Comparison of ENCODE assay signal across 8 cellular contexts in genomic region chr10:86960003-86960862, GRCh38. TPM values are rescaled to one million over a fixed set of nuclear protein-coding genes. Genes with fewer than 3 reads are reported as not detected.
DNase-seq lines count a peak whose midpoint lies in the region; ATAC-seq lines count a peak whose summit lies in the region.

No MANE protein-coding gene starts in this region.

- H2AK5ac ChIP-seq in mesendoderm (ENCODE audit: low read length) = peak overlapping the region; percentile 100

- H3K36me3 ChIP-seq in CD8-positive, alpha-beta memory T cell (ENCODE audit: insufficient read depth, low read length) = no peaks in the 10 kb centered on the region
- H3K36me3 ChIP-seq in SJSA1 (no peaks in the 10 kb centered on the region), mesendoderm (ENCODE audit: control insufficient read depth, insufficient read depth, low read length) (no peaks in the 10 kb centered on the region)

- no peaks in the 10 kb centered on the region for H3K4me1 ChIP-seq in CD8-positive, alpha-beta memory T cell (ENCODE audit: insufficient read depth, low read length)
- peaks cover 27% of the 10 kb centered on the region for H3K4me1 ChIP-seq in SJSA1 (replicated peaks)
- H3K4me1 ChIP-seq in mesendoderm (ENCODE audit: control insufficient read depth, low read depth, low read length) = peaks cover 22% of the 10 kb centered on the region

- no peak overlapping the region for H4K8ac ChIP-seq in mesendoderm (ENCODE audit: low read depth, low read length)

- no peak overlapping the region for H4K5ac ChIP-seq in mesendoderm (ENCODE audit: low read length)

- peak in 3 of 5 donors; percentile 22 to 47 (median 42) for DNase-seq in CD8-positive, alpha-beta memory T cell
- DNase-seq in SJSA1 (ENCODE audit: low read depth in 1 of 2, low spot score in 2 of 2) (peak; percentile 57 to 69), dermis microvascular lymphatic vessel endothelial cell (ENCODE audit: low read depth in 2 of 2) (peak; percentile 59 to 89), mesendoderm (peak; percentile 87), NCI-H2196 (lab: John Stamatoyannopoulos, UW; ENCODE audit: unreplicated experiment) (no peak), DMS153 (lab: John Stamatoyannopoulos, UW) (no peak)

- H2BK120ac ChIP-seq in mesendoderm (ENCODE audit: low read depth, low read length) = peak overlapping the region; percentile 1

- ATAC-seq in GM18873 (IDR thresholded peaks at IDR 0.05; ENCODE audit: low FRiP score, unreplicated experiment) = peak; percentile 63
- ATAC-seq in HG03175 (IDR thresholded peaks at IDR 0.05; ENCODE audit: unreplicated experiment) = peak; percentile 69

- H3K9me3 ChIP-seq in CD8-positive, alpha-beta memory T cell (ENCODE audit: low read length) = no peaks in the 10 kb centered on the region
- H3K9me3 ChIP-seq in SJSA1 (replicated peaks) = no peaks in the 10 kb centered on the region

- peaks cover 0 to 3% (median 2%) of the 10 kb centered on the region in 3 donors for H3K4me1 Mint-ChIP-seq in CD8-positive, alpha-beta memory T cell

- no peak overlapping the region for H3K4me3 Mint-ChIP-seq in CD8-positive, alpha-beta memory T cell

- peak overlapping the region in 2 of 8 donors; percentile 50 to 75 for H3K27ac Mint-ChIP-seq in CD8-positive, alpha-beta memory T cell

- peak overlapping the region; percentile 4 for H3K18ac ChIP-seq in mesendoderm (ENCODE audit: low read length)

- no peaks in the 10 kb centered on the region for H3K36me3 Mint-ChIP-seq in CD8-positive, alpha-beta memory T cell

- no peak overlapping the region for H3K4ac ChIP-seq in mesendoderm (ENCODE audit: low read depth, low read length)

- no peaks in the 10 kb centered on the region for H3K79me1 ChIP-seq in mesendoderm (ENCODE audit: low read length)

- H3K27ac ChIP-seq in CD8-positive, alpha-beta memory T cell (ENCODE audit: low read depth, low read length) = peak overlapping the region; percentile 9
- peak overlapping the region; percentile 46; the same call in 1 of the 2 replicates for H3K27ac ChIP-seq in SJSA1
- no peak overlapping the region for H3K27ac ChIP-seq in mesendoderm (ENCODE audit: low read depth, low read length)

- H3K27me3 ChIP-seq in CD8-positive, alpha-beta memory T cell (ENCODE audit: insufficient read depth, low read length, poor library complexity, severe bottlenecking) = no peaks in the 10 kb centered on the region
- H3K27me3 ChIP-seq in SJSA1 (replicated peaks) (no peaks in the 10 kb centered on the region), mesendoderm (ENCODE audit: insufficient read depth, low read length, poor library complexity) (no peaks in the 10 kb centered on the region)

- no peaks in the 10 kb centered on the region for H3K79me2 ChIP-seq in mesendoderm (ENCODE audit: control insufficient read depth, insufficient read depth, low read length)

- H3K4me2 ChIP-seq in mesendoderm (ENCODE audit: low read length) = no peak overlapping the region

- H3K23ac ChIP-seq in mesendoderm (ENCODE audit: low read length) = peak overlapping the region; percentile 34

- peak overlapping the region; percentile 42 for H3K9ac ChIP-seq in mesendoderm (ENCODE audit: low read length)

- no peak overlapping the region for H2BK15ac ChIP-seq in mesendoderm (replicated peaks; ENCODE audit: low read depth)

- no peak overlapping the region for H3K4me3 ChIP-seq in CD8-positive, alpha-beta memory T cell (ENCODE audit: low read length)
- H3K4me3 ChIP-seq in SJSA1 (no peak overlapping the region), mesendoderm (ENCODE audit: low read length) (no peak overlapping the region)

- H3K9me3 Mint-ChIP-seq in CD8-positive, alpha-beta memory T cell = no peaks in the 10 kb centered on the region

- POLR2A ChIA-PET in CD8-positive, alpha-beta memory T cell (lab: Charles Lee) = interaction anchor here (1.4 kb wide), 1 partner anchor 11 kb away, joined by 3 read pairs; no protein-coding TSS in a partner anchor

- peak overlapping the region; percentile 84 for H3K56ac ChIP-seq in mesendoderm (ENCODE audit: low read length)

- H2BK5ac ChIP-seq in mesendoderm (ENCODE audit: low read length) = peak overlapping the region; percentile 78

- H3K27me3 Mint-ChIP-seq in CD8-positive, alpha-beta memory T cell = peaks cover 0 to 2% of the 10 kb centered on the region in 2 donors

- CTCF ChIA-PET in CD8-positive, alpha-beta memory T cell (lab: Charles Lee) = interaction anchor here (1.1 to 1.2 kb wide), 2 partner anchors 8 to 21 kb away, joined by 3 to 7 read pairs; partner anchors contain the start of gene ADIRF

- WGBS in mesendoderm (ENCODE audit: extremely low coverage, insufficient coverage, low lambda C conversion rate) = no CpG with 5 or more reads among the region's 37 CpGs

RNA-seq across cellular contexts. Expression of gene SNCG, which starts 1.8 kb away (rescaled TPM):
- total RNA-seq in CD8-positive, alpha-beta memory T cell = not detected
- polyA plus RNA-seq in CD8-positive, alpha-beta memory T cell = not detected
- 0.74 TPM in 1 of 2 replicates, not detected in the other for total RNA-seq in SJSA1 (2014; rRNA removed; shearing (Covaris generic))
- 108 and 137 TPM in 2 replicates for total RNA-seq in dermis microvascular lymphatic vessel endothelial cell
- polyA plus RNA-seq in mesendoderm (2013, experiment 1 of 2) = 2.8 TPM
- 3.3 TPM for polyA plus RNA-seq in mesendoderm (2013, experiment 2 of 2)

RNA-seq across cellular contexts. Expression of gene MMRN2, which starts 2.8 kb away (rescaled TPM):
- not detected for total RNA-seq in CD8-positive, alpha-beta memory T cell
- polyA plus RNA-seq in CD8-positive, alpha-beta memory T cell = not detected
- 1.5 TPM in 1 of 2 replicates, not detected in the other for total RNA-seq in SJSA1 (2014; rRNA removed; shearing (Covaris generic))
- 82.2 and 108 TPM in 2 replicates for total RNA-seq in dermis microvascular lymphatic vessel endothelial cell
- polyA plus RNA-seq in mesendoderm (2013, experiment 1 of 2) = 0.46 TPM
- polyA plus RNA-seq in mesendoderm (2013, experiment 2 of 2) = 0.29 TPM

RNA-seq across cellular contexts. Expression of gene ADIRF, which starts 8.0 kb away (rescaled TPM):
- total RNA-seq in CD8-positive, alpha-beta memory T cell = not detected
- not detected for polyA plus RNA-seq in CD8-positive, alpha-beta memory T cell
- not detected in 2 replicates for total RNA-seq in SJSA1 (2014; rRNA removed; shearing (Covaris generic))
- 26.0 and 44.4 TPM in 2 replicates for total RNA-seq in dermis microvascular lymphatic vessel endothelial cell
- polyA plus RNA-seq in mesendoderm (2013, experiment 1 of 2) = 0.06 TPM
- 0.17 TPM for polyA plus RNA-seq in mesendoderm (2013, experiment 2 of 2)

RNA-seq across cellular contexts. Expression of gene FAM25A, which starts 59.9 kb away (rescaled TPM):
- not detected for total RNA-seq in CD8-positive, alpha-beta memory T cell
- polyA plus RNA-seq in CD8-positive, alpha-beta memory T cell = not detected
- total RNA-seq in SJSA1 (2014; rRNA removed; shearing (Covaris generic)) = not detected in 2 replicates
- not detected in 2 replicates for total RNA-seq in dermis microvascular lymphatic vessel endothelial cell
- not detected for polyA plus RNA-seq in mesendoderm (2013, experiment 1 of 2)
- not detected for polyA plus RNA-seq in mesendoderm (2013, experiment 2 of 2)

Comparison
In these comparisons a context has a peak if more than half of its experiments do, and no peak if none do; other contexts are left out.
1. DNase-seq: peak in CD8-positive, alpha-beta memory T cell (3 of 5), SJSA1 (2 of 2), dermis microvascular lymphatic vessel endothelial cell (2 of 2) and mesendoderm (single experiment); none in NCI-H2196 (single experiment) and DMS153 (single experiment).
2. RNA of gene SNCG, which starts 1.8 kb away (total RNA-seq): 108 to 137 TPM in dermis microvascular lymphatic vessel endothelial cell; 0.74 TPM in SJSA1 and not detected in CD8-positive, alpha-beta memory T cell; every median in the first group is over 10 times any median in the second.
3. RNA of gene MMRN2, which starts 2.8 kb away (total RNA-seq): 82.2 to 108 TPM in dermis microvascular lymphatic vessel endothelial cell; 1.5 TPM in SJSA1 and not detected in CD8-positive, alpha-beta memory T cell; every median in the first group is over 10 times any median in the second.
4. RNA of gene ADIRF, which starts 8.0 kb away (total RNA-seq): 26.0 to 44.4 TPM in dermis microvascular lymphatic vessel endothelial cell; not detected in CD8-positive, alpha-beta memory T cell and not detected in SJSA1; every median in the first group is over 10 times any median in the second.